ENCODE assay signal across 1 cellular context in the genomic region with DNA sequence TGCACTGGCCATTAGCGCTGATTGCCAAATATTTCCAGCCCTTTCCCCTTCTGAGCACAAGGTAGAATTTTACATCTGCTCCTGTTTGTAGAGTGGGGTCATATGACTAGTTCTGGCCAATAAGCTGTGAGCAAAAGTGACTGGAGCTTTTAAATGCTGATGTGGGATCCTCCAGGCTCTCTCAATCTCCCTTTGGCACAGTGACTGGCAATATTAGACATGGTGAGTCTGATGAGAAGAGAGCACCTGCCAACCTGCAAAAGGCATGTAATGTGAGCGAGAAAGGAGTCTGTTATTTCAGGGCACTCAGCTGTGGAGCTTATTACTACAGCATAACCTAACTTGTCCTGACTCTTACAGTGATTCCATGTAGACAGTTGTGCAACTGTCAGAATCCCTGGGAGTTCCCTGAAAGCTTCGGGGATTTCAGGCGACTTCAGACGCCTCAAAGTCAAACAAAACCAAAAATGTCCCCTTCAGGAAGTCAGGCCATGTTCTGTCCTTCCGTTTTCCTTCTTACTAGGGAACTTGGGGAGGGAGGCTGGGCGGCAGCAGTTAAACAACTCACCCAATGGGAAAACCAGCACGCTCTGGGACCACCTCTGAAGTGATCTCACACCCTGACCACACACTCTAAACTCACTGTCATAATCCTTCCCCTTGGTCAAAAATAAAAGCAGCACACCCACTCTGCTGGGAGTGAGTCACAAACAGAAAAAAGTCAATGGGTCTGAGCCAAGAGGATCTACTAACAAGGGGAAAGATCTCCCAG.
TF ChIP-seq lines count a peak whose summit lies in the region.

No MANE protein-coding gene starts in this region.

TF ChIP-seq in GM12878, 131 proteins besides CTCF, POLR2A, EP300 and RAD21 (continues in another document):
- TF ChIP-seq, protein P1, sequence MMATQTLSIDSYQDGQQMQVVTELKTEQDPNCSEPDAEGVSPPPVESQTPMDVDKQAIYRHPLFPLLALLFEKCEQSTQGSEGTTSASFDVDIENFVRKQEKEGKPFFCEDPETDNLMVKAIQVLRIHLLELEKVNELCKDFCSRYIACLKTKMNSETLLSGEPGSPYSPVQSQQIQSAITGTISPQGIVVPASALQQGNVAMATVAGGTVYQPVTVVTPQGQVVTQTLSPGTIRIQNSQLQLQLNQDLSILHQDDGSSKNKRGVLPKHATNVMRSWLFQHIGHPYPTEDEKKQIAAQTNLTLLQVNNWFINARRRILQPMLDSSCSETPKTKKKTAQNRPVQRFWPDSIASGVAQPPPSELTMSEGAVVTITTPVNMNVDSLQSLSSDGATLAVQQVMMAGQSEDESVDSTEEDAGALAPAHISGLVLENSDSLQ (IDR thresholded peaks at IDR 0.05), result no peak
- TF ChIP-seq ZNF384 (IDR thresholded peaks at IDR 0.05; ENCODE audit: borderline replicate concordance, low read depth, low read length) (peak; percentile 29; the same call in 1 of the 2 replicates), FOXM1 (IDR thresholded peaks at IDR 0.05; ENCODE audit: low read depth, low read length) (peak; percentile 73; the same call in 1 of the 2 replicates), CHD4 (IDR thresholded peaks at IDR 0.05) (no peak), SMARCA5 (IDR thresholded peaks at IDR 0.05) (peak; percentile 79), NFXL1 (IDR thresholded peaks at IDR 0.05; ENCODE audit: borderline replicate concordance) (no peak), IKZF1 (conservative IDR thresholded peaks at IDR 0.05) (peak; percentile 98), FOXK2 (IDR thresholded peaks at IDR 0.05) (no peak), IRF5 (IDR thresholded peaks at IDR 0.05; ENCODE audit: borderline replicate concordance) (no peak), NFIC (IDR thresholded peaks at IDR 0.05; ENCODE audit: low read depth, low read length) (peak; percentile 94), MEF2B (IDR thresholded peaks at IDR 0.05; ENCODE audit: partially characterized antibody, poor library complexity, severe bottlenecking) (peak; percentile 89), RAD51 (IDR thresholded peaks at IDR 0.05) (peak; percentile 26; the same call in 1 of the 2 replicates), SKIL (IDR thresholded peaks at IDR 0.05; ENCODE audit: low read depth, poor library complexity, severe bottlenecking) (peak; percentile 86), IKZF2 (IDR thresholded peaks at IDR 0.05) (peak; percentile 99 to 100), YY1 (IDR thresholded peaks at IDR 0.05; ENCODE audit: low read depth, low read length) (0 out of 2 replicates have a peak, but pooled peaks have one; percentile 49), ZBTB33 (IDR thresholded peaks at IDR 0.05) (no peak), EGR1 (IDR thresholded peaks at IDR 0.05; ENCODE audit: borderline replicate concordance in 1 of 2, low read depth in 2 of 2, low read length in 2 of 2) (peak in 1 of 2 experiments; percentile 70; a peak in 1 of 3 replicates), BMI1 (IDR thresholded peaks at IDR 0.05; ENCODE audit: borderline replicate concordance) (peak; percentile 52; the same call in 1 of the 2 replicates), MXI1 (IDR thresholded peaks at IDR 0.05; ENCODE audit: low read depth, low read length) (0 out of 2 replicates have a peak, but pooled peaks have one; percentile 25), EZH2 (IDR thresholded peaks at IDR 0.05; ENCODE audit: borderline replicate concordance, control insufficient read depth, low read depth, low read length) (no peak), POU2F2 (IDR thresholded peaks at IDR 0.05; ENCODE audit: borderline replicate concordance, low read depth, low read length) (no peak), MEF2A (IDR thresholded peaks at IDR 0.05; ENCODE audit: insufficient read depth, low read depth, low read length) (peak; percentile 87), MTA3 (IDR thresholded peaks at IDR 0.05; ENCODE audit: borderline replicate concordance, low read length) (peak; percentile 45; the same call in 1 of the 2 replicates), EED (IDR thresholded peaks at IDR 0.05; ENCODE audit: low read depth) (peak; percentile 97), CREB1 (IDR thresholded peaks at IDR 0.05; ENCODE audit: low read depth) (peak; percentile 74), NBN (IDR thresholded peaks at IDR 0.05) (peak; percentile 92), FOS (IDR thresholded peaks at IDR 0.05; ENCODE audit: borderline replicate concordance, extremely low read depth, insufficient read length) (no peak), ETV6 (conservative IDR thresholded peaks at IDR 0.05 in 1 of 2, IDR thresholded peaks at IDR 0.05 in 1 of 2; ENCODE audit: borderline replicate concordance in 1 of 2, low read depth in 1 of 2) (peak in 1 of 2 experiments; percentile 89; a peak in 2 of 4 replicates), RUNX3 (IDR thresholded peaks at IDR 0.05; ENCODE audit: low read length) (peak; percentile 96), LARP7 (IDR thresholded peaks at IDR 0.05) (no peak), BCL11A (IDR thresholded peaks at IDR 0.05; ENCODE audit: low read depth, low read length) (peak; percentile 88), NRF1 (conservative IDR thresholded peaks at IDR 0.05; ENCODE audit: low read depth, low read length) (no peak), SUPT20H (IDR thresholded peaks at IDR 0.05; ENCODE audit: borderline replicate concordance, control insufficient read depth, low read depth, low read length) (no peak), CEBPB (IDR thresholded peaks at IDR 0.05; ENCODE audit: borderline replicate concordance in 1 of 2, low read depth in 2 of 2, low read length in 2 of 2) (no peak; a peak in 1 of 4 replicates)
- TF ChIP-seq, protein P2, sequence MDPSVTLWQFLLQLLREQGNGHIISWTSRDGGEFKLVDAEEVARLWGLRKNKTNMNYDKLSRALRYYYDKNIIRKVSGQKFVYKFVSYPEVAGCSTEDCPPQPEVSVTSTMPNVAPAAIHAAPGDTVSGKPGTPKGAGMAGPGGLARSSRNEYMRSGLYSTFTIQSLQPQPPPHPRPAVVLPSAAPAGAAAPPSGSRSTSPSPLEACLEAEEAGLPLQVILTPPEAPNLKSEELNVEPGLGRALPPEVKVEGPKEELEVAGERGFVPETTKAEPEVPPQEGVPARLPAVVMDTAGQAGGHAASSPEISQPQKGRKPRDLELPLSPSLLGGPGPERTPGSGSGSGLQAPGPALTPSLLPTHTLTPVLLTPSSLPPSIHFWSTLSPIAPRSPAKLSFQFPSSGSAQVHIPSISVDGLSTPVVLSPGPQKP (IDR thresholded peaks at IDR 0.05; ENCODE audit: low read depth, low read length), result no peak
- TF ChIP-seq, protein P3, sequence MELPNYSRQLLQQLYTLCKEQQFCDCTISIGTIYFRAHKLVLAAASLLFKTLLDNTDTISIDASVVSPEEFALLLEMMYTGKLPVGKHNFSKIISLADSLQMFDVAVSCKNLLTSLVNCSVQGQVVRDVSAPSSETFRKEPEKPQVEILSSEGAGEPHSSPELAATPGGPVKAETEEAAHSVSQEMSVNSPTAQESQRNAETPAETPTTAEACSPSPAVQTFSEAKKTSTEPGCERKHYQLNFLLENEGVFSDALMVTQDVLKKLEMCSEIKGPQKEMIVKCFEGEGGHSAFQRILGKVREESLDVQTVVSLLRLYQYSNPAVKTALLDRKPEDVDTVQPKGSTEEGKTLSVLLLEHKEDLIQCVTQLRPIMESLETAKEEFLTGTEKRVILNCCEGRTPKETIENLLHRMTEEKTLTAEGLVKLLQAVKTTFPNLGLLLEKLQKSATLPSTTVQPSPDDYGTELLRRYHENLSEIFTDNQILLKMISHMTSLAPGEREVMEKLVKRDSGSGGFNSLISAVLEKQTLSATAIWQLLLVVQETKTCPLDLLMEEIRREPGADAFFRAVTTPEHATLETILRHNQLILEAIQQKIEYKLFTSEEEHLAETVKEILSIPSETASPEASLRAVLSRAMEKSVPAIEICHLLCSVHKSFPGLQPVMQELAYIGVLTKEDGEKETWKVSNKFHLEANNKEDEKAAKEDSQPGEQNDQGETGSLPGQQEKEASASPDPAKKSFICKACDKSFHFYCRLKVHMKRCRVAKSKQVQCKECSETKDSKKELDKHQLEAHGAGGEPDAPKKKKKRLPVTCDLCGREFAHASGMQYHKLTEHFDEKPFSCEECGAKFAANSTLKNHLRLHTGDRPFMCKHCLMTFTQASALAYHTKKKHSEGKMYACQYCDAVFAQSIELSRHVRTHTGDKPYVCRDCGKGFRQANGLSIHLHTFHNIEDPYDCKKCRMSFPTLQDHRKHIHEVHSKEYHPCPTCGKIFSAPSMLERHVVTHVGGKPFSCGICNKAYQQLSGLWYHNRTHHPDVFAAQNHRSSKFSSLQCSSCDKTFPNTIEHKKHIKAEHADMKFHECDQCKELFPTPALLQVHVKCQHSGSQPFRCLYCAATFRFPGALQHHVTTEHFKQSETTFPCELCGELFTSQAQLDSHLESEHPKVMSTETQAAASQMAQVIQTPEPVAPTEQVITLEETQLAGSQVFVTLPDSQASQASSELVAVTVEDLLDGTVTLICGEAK (IDR thresholded peaks at IDR 0.05; ENCODE audit: borderline replicate concordance), result peak; percentile 19; the same call in 1 of the 2 replicates
- TF ChIP-seq, protein P4, sequence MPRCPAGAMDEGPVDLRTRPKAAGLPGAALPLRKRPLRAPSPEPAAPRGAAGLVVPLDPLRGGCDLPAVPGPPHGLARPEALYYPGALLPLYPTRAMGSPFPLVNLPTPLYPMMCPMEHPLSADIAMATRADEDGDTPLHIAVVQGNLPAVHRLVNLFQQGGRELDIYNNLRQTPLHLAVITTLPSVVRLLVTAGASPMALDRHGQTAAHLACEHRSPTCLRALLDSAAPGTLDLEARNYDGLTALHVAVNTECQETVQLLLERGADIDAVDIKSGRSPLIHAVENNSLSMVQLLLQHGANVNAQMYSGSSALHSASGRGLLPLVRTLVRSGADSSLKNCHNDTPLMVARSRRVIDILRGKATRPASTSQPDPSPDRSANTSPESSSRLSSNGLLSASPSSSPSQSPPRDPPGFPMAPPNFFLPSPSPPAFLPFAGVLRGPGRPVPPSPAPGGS (IDR thresholded peaks at IDR 0.05; ENCODE audit: borderline replicate concordance, insufficient read depth, low read depth, low read length, poor library complexity, severe bottlenecking), result peak; percentile 47
- TF ChIP-seq, protein P5, sequence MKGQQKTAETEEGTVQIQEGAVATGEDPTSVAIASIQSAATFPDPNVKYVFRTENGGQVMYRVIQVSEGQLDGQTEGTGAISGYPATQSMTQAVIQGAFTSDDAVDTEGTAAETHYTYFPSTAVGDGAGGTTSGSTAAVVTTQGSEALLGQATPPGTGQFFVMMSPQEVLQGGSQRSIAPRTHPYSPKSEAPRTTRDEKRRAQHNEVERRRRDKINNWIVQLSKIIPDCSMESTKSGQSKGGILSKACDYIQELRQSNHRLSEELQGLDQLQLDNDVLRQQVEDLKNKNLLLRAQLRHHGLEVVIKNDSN (IDR thresholded peaks at IDR 0.05; ENCODE audit: borderline replicate concordance, extremely low read length, insufficient read depth, low read depth, low read length), result peak; percentile 50
